8 cellular contexts compared by ENCODE assay signal in the genomic region with DNA sequence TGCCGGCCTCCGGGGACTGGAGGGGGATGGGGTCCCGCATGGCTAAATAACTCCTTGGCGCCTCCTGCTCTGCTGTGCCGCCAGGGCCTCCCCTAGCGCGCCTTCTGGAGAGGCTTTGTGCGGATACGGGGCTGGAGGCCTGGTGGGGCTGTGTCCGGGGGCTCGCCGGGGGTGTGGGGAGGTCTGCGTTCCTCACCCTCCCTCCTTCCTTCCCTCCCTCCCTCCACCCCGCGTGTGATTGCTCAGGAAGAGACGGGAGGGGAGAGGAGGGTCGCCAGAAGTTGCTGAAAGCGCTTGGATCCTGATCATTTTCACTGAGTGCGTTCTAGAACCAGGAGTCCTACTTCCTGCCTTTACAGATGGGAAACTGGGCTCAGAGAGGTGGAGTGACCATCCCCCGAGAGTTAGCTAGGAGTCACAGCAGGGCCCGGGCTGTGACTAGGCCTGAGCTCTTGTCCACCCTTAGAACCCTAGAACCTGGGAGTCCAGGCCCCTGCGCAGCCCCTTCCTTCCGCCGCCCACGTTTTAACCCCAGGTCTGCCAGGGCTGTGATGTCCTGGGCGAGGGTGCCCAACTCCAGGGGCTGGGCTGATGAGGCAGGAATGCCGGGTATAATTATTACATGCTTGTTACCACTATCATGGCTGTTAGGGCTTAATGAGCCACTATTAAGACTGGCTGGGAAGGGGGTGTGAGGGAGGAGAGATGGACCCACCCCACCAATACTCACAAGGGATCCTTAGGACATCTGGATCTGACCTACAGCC. TPM values are rescaled to one million over a fixed set of nuclear protein-coding genes. Genes with fewer than 3 reads are reported as not detected.
A peak's percentile ranks its signal among the peaks of the same experiment; 100 is the strongest.
DNase-seq lines count a peak whose midpoint lies in the region; ATAC-seq and TF ChIP-seq lines count a peak whose summit lies in the region.

No MANE protein-coding gene starts in this region.

- intact Hi-C loops in activated T-helper 1 cell treated with anti-CD3 and anti-CD28 coated beads, Interleukin-12 subunit alpha, Interleukin-12 subunit beta, Interleukin-2, Interleukin-4 antibody, amounts not matched to agents 30 ng/mL and 10 ng/mL and 1 ng/mL, durations not matched to agents 14 hours and 24 hours and 36 hours (cut with micrococcal nuclease), result loop anchor here (1.0 to 5.0 kb wide), 2 partner anchors 8 to 635 kb away; a partner anchor contains a TSS

- H3K4me2 ChIP-seq in Karpas-422 (ENCODE audit: low read depth, low read length, poor library complexity, severe bottlenecking), result peak overlapping the region; percentile 71

- H3K4me1 ChIP-seq in Karpas-422 (ENCODE audit: low read length) (peaks cover 30% of the 10 kb centered on the region), cardiac muscle cell (ENCODE audit: low read depth) (peaks cover 11% of the 10 kb centered on the region), rectal smooth muscle tissue (ENCODE audit: control insufficient read depth, insufficient read depth, low read length) (peaks cover 22% of the 10 kb centered on the region)

- ATAC-seq in HG02610 (IDR thresholded peaks at IDR 0.05; ENCODE audit: unreplicated experiment), result no peak

- peaks cover 36% of the 10 kb centered on the region for H3K36me3 Mint-ChIP-seq in activated T-helper 1 cell treated with anti-CD3 and anti-CD28 coated beads, Interleukin-12 subunit alpha, Interleukin-12 subunit beta, Interleukin-2, Interleukin-4 antibody, amounts not matched to agents 30 ng/mL and 10 ng/mL and 1 ng/mL, durations not matched to agents 14 hours and 24 hours and 36 hours (ENCODE audit: low read depth)

- H3K4me3 ChIP-seq in Karpas-422 (ENCODE audit: low read length), result peak overlapping the region; percentile 72
- H3K4me3 ChIP-seq in cardiac muscle cell, result peak overlapping the region; percentile 43
- peak overlapping the region; percentile 60 for H3K4me3 ChIP-seq in rectal smooth muscle tissue (ENCODE audit: low read length)

- no peaks in the 10 kb centered on the region for H3K9me2 ChIP-seq in Karpas-422 (replicated peaks; ENCODE audit: insufficient read depth, low read length)

- peaks cover 5% of the 10 kb centered on the region for H3K9me3 Mint-ChIP-seq in activated T-helper 1 cell treated with anti-CD3 and anti-CD28 coated beads, Interleukin-12 subunit alpha, Interleukin-12 subunit beta, Interleukin-2, Interleukin-4 antibody, amounts not matched to agents 30 ng/mL and 10 ng/mL and 1 ng/mL, durations not matched to agents 14 hours and 24 hours and 36 hours

- peaks cover 7% of the 10 kb centered on the region; the same call in 1 of the 2 replicates for H3K79me2 ChIP-seq in Karpas-422 (ENCODE audit: low read length)

- peak; percentile 20 for TF ChIP-seq CTCF in cardiac muscle cell (IDR thresholded peaks at IDR 0.05; ENCODE audit: low read depth, low read length)

- 0 out of 2 replicates have a peak, but pooled peaks cover 3% of the 10 kb centered on the region for H3K36me3 ChIP-seq in Karpas-422 (ENCODE audit: insufficient read depth, low read length)
- peaks cover 10% of the 10 kb centered on the region for H3K36me3 ChIP-seq in cardiac muscle cell
- peaks cover 12% of the 10 kb centered on the region for H3K36me3 ChIP-seq in rectal smooth muscle tissue (ENCODE audit: control insufficient read depth, insufficient read depth, low read length)

- H3K27ac Mint-ChIP-seq in activated T-helper 1 cell treated with anti-CD3 and anti-CD28 coated beads, Interleukin-12 subunit alpha, Interleukin-12 subunit beta, Interleukin-2, Interleukin-4 antibody, amounts not matched to agents 30 ng/mL and 10 ng/mL and 1 ng/mL, durations not matched to agents 14 hours and 24 hours and 36 hours, result peak overlapping the region; percentile 98

- peak; percentile 60 for DNase-seq in NK-92 treated with Interleukin-12 subunit alpha and Interleukin-12 subunit beta, amount 100 ng/mL, for 24 hours (lab: John Stamatoyannopoulos, UW)
- DNase-seq in NK-92 (lab: John Stamatoyannopoulos, UW; ENCODE audit: unreplicated experiment) (no peak), Karpas-422 (no peak), cardiac muscle cell (ENCODE audit: low read depth in 1 of 2, low spot score in 1 of 2) (no peak), NCI-H2171 treated with DMSO at 0.1 percent for 48 hours (lab: John Stamatoyannopoulos, UW) (no peak)
- DNase-seq in activated T-helper 1 cell treated with anti-CD3 and anti-CD28 coated beads, Interleukin-12 subunit alpha, Interleukin-12 subunit beta, Interleukin-2, Interleukin-4 antibody, amounts not matched to agents 30 ng/mL and 10 ng/mL and 1 ng/mL, durations not matched to agents 14 hours and 24 hours and 36 hours (ENCODE audit: low spot score), result no peak

- H3K9me3 ChIP-seq in Karpas-422 (ENCODE audit: low read length) (no peaks in the 10 kb centered on the region), cardiac muscle cell (ENCODE audit: low read depth) (no peaks in the 10 kb centered on the region)

- H2AFZ ChIP-seq in Karpas-422 (ENCODE audit: low read length), result peak overlapping the region; percentile 3; the same call in 1 of the 2 replicates

- H3K9ac ChIP-seq in Karpas-422 (ENCODE audit: low read length) (peak overlapping the region; percentile 97), rectal smooth muscle tissue (ENCODE audit: low read length) (peak overlapping the region; percentile 68)

- H3K4me1 Mint-ChIP-seq in activated T-helper 1 cell treated with anti-CD3 and anti-CD28 coated beads, Interleukin-12 subunit alpha, Interleukin-12 subunit beta, Interleukin-2, Interleukin-4 antibody, amounts not matched to agents 30 ng/mL and 10 ng/mL and 1 ng/mL, durations not matched to agents 14 hours and 24 hours and 36 hours (ENCODE audit: low read depth), result peaks cover 57% of the 10 kb centered on the region

- peak overlapping the region; percentile 81 for H3K4me3 Mint-ChIP-seq in activated T-helper 1 cell treated with anti-CD3 and anti-CD28 coated beads, Interleukin-12 subunit alpha, Interleukin-12 subunit beta, Interleukin-2, Interleukin-4 antibody, amounts not matched to agents 30 ng/mL and 10 ng/mL and 1 ng/mL, durations not matched to agents 14 hours and 24 hours and 36 hours

- peaks cover 15% of the 10 kb centered on the region for H4K20me1 ChIP-seq in Karpas-422 (ENCODE audit: insufficient read depth, low read depth, low read length)

- no peaks in the 10 kb centered on the region for H3K27me3 Mint-ChIP-seq in activated T-helper 1 cell treated with anti-CD3 and anti-CD28 coated beads, Interleukin-12 subunit alpha, Interleukin-12 subunit beta, Interleukin-2, Interleukin-4 antibody, amounts not matched to agents 30 ng/mL and 10 ng/mL and 1 ng/mL, durations not matched to agents 14 hours and 24 hours and 36 hours (ENCODE audit: insufficient read depth)

- H3K27me3 ChIP-seq in Karpas-422 (ENCODE audit: low read length) (no peaks in the 10 kb centered on the region), cardiac muscle cell (no peaks in the 10 kb centered on the region), rectal smooth muscle tissue (ENCODE audit: control insufficient read depth, insufficient read depth, low read length) (no peaks in the 10 kb centered on the region)

- H3K27ac ChIP-seq in Karpas-422 (ENCODE audit: low read length), result peak overlapping the region; percentile 76
- peak overlapping the region; percentile 100 for H3K27ac ChIP-seq in cardiac muscle cell
- peak overlapping the region; percentile 95 for H3K27ac ChIP-seq in rectal smooth muscle tissue (ENCODE audit: low read depth, low read length)

RNA-seq across cellular contexts. Expression of a gene that starts 0.8 kb away (rescaled TPM):
- 69.5 and 274 TPM in 2 replicates for total RNA-seq in Karpas-422 (2014; rRNA removed; shearing (Covaris generic); ENCODE audit: low replicate concordance)
- 431 and 455 TPM in 2 replicates for total RNA-seq in activated T-helper 1 cell treated with anti-CD3 and anti-CD28 coated beads, Interleukin-12 subunit alpha, Interleukin-12 subunit beta, Interleukin-2, Interleukin-4 antibody, amounts not matched to agents 30 ng/mL and 10 ng/mL and 1 ng/mL, durations not matched to agents 14 hours and 24 hours and 36 hours
- 430 and 496 TPM in 2 replicates for total RNA-seq in cardiac muscle cell
- 262 and 265 TPM in 2 replicates for polyA plus RNA-seq in cardiac muscle cell

RNA-seq across cellular contexts. Expression of a gene that starts 8.0 kb away (rescaled TPM):
- 0.37 and 0.87 TPM in 2 replicates for total RNA-seq in Karpas-422 (2014; rRNA removed; shearing (Covaris generic); ENCODE audit: low replicate concordance)
- 2.8 and 3.2 TPM in 2 replicates for total RNA-seq in activated T-helper 1 cell treated with anti-CD3 and anti-CD28 coated beads, Interleukin-12 subunit alpha, Interleukin-12 subunit beta, Interleukin-2, Interleukin-4 antibody, amounts not matched to agents 30 ng/mL and 10 ng/mL and 1 ng/mL, durations not matched to agents 14 hours and 24 hours and 36 hours
- total RNA-seq in cardiac muscle cell, result 2.3 and 3.2 TPM in 2 replicates
- 0.38 and 0.72 TPM in 2 replicates for polyA plus RNA-seq in cardiac muscle cell

RNA-seq across cellular contexts. Expression of a gene that starts 40.7 kb away (rescaled TPM):
- 198 and 359 TPM in 2 replicates for total RNA-seq in Karpas-422 (2014; rRNA removed; shearing (Covaris generic); ENCODE audit: low replicate concordance)
- 198 and 200 TPM in 2 replicates for total RNA-seq in activated T-helper 1 cell treated with anti-CD3 and anti-CD28 coated beads, Interleukin-12 subunit alpha, Interleukin-12 subunit beta, Interleukin-2, Interleukin-4 antibody, amounts not matched to agents 30 ng/mL and 10 ng/mL and 1 ng/mL, durations not matched to agents 14 hours and 24 hours and 36 hours
- total RNA-seq in cardiac muscle cell, result 446 and 493 TPM in 2 replicates
- polyA plus RNA-seq in cardiac muscle cell, result 418 and 422 TPM in 2 replicates

RNA-seq across cellular contexts. Expression of a gene that starts 56.0 kb away (rescaled TPM):
- not detected in 2 replicates for total RNA-seq in Karpas-422 (2014; rRNA removed; shearing (Covaris generic); ENCODE audit: low replicate concordance)
- total RNA-seq in activated T-helper 1 cell treated with anti-CD3 and anti-CD28 coated beads, Interleukin-12 subunit alpha, Interleukin-12 subunit beta, Interleukin-2, Interleukin-4 antibody, amounts not matched to agents 30 ng/mL and 10 ng/mL and 1 ng/mL, durations not matched to agents 14 hours and 24 hours and 36 hours, result not detected in 2 replicates
- total RNA-seq in cardiac muscle cell, result 0.67 and 8.3 TPM in 2 replicates
- 1.1 TPM in 2 replicates for polyA plus RNA-seq in cardiac muscle cell

RNA-seq across cellular contexts. Expression of a gene that starts 58.2 kb away (rescaled TPM):
- total RNA-seq in Karpas-422 (2014; rRNA removed; shearing (Covaris generic); ENCODE audit: low replicate concordance), result 10.7 and 13.6 TPM in 2 replicates
- 17.9 and 21.5 TPM in 2 replicates for total RNA-seq in activated T-helper 1 cell treated with anti-CD3 and anti-CD28 coated beads, Interleukin-12 subunit alpha, Interleukin-12 subunit beta, Interleukin-2, Interleukin-4 antibody, amounts not matched to agents 30 ng/mL and 10 ng/mL and 1 ng/mL, durations not matched to agents 14 hours and 24 hours and 36 hours
- 19.6 and 19.7 TPM in 2 replicates for total RNA-seq in cardiac muscle cell
- polyA plus RNA-seq in cardiac muscle cell, result 12.9 and 14.0 TPM in 2 replicates
